Comparison of ENCODE assay signal across 1 cellular context in the genomic region with DNA sequence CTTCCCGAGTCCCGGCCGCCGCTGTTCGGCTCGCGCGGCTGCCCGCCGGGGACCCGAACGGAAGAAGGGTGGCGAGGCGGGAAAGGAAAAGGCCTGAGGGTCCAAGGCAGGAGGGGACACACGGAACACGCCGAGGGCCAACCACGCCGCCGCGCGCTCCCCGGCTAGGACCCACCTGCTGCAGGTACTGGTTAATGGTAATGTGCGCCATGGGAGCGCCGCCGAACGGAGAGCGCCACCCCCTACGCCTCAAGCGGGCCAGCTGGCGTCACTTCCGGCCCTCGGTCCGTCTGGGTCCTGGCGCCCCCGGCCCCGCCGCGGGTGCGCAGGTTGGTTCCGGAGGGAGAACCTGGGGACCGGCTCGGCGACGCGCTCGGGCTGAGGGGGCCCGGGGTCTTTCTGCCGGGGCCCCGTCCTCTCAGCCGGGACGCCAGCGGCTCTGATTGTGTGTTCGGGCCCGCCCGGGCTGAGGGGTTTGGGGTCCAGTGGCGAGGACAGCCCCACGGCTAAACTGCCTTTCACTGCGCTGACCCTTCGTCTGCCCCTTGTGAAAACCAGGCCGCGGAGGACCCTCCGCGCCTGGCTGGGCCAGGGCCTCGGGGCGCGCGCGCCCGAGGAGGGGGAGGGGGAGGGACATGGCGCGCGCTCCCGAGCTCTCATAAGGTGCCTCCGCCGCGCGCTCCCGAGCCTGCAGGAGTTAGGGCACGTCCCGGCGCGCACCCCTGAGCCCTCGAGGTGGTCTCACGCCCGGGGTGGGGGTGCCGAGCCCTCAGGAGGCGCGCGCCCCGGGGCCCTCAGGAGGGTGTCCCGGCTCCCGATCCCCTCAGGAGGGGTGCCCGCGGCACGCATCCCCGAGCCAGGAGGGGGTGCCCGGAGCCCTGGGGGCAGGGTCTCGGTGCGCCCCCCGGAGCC.
TF ChIP-seq lines count a peak whose summit lies in the region.

A gene (minus strand): TSS at position 246 of the 912 bp plus-strand sequence. CDS start 35 bp downstream, at position 211.

TF ChIP-seq in HepG2, 621 proteins besides CTCF, POLR2A, EP300 and RAD21 (continued from another document and continues in another):
- TF ChIP-seq ZNF329 (CRISPR knock-in tag; IDR thresholded peaks at IDR 0.05; ENCODE audit: low read depth) (no peak; the same call in 1 of the 2 replicates), ZFP90 (CRISPR knock-in tag; IDR thresholded peaks at IDR 0.05; ENCODE audit: borderline replicate concordance) (peak; percentile 38; the same call in 1 of the 2 replicates), CBX2 (IDR thresholded peaks at IDR 0.05; ENCODE audit: low read depth, low read length) (no peak), CBX2 (CRISPR knock-in tag; IDR thresholded peaks at IDR 0.05; ENCODE audit: low read depth) (no peak), RBFOX2 (IDR thresholded peaks at IDR 0.05; ENCODE audit: low read depth, low read length) (peak; percentile 97), SP5 (CRISPR knock-in tag; IDR thresholded peaks at IDR 0.05; ENCODE audit: borderline replicate concordance, low read depth) (peak; percentile 70), HNF4G (IDR thresholded peaks at IDR 0.05; ENCODE audit: borderline replicate concordance, low read depth, low read length) (peak; percentile 29; the same call in 1 of the 2 replicates), HNF4G (CRISPR knock-in tag; IDR thresholded peaks at IDR 0.05; ENCODE audit: borderline replicate concordance, low read depth) (peak; percentile 59; the same call in 1 of the 2 replicates), ZNF850 (CRISPR knock-in tag; conservative IDR thresholded peaks at IDR 0.05) (peak; percentile 85), SMARCE1 (IDR thresholded peaks at IDR 0.05; ENCODE audit: borderline replicate concordance) (no peak), U2AF2 (IDR thresholded peaks at IDR 0.05; ENCODE audit: low read depth, low read length) (no peak), GZF1 (CRISPR knock-in tag; IDR thresholded peaks at IDR 0.05) (no peak), PCBP1 (IDR thresholded peaks at IDR 0.05; ENCODE audit: borderline replicate concordance, low read depth, low read length) (no peak), ZNF777 (CRISPR knock-in tag; IDR thresholded peaks at IDR 0.05) (peak; percentile 76), ZNF672 (CRISPR knock-in tag; IDR thresholded peaks at IDR 0.05) (no peak), REPIN1 (CRISPR knock-in tag; IDR thresholded peaks at IDR 0.05; ENCODE audit: borderline replicate concordance, low read depth) (peak; percentile 77; the same call in 1 of the 2 replicates), ZNF121 (CRISPR knock-in tag; IDR thresholded peaks at IDR 0.05) (peak; percentile 68), ZBTB38 (CRISPR knock-in tag; IDR thresholded peaks at IDR 0.05) (peak; percentile 81; the same call in 1 of the 2 replicates), NAIF1 (CRISPR knock-in tag; IDR thresholded peaks at IDR 0.05; ENCODE audit: borderline replicate concordance) (peak; percentile 68; the same call in 1 of the 2 replicates), POLR2AphosphoS2 (IDR thresholded peaks at IDR 0.05; ENCODE audit: low read depth, low read length) (no peak), ZNF24 (IDR thresholded peaks at IDR 0.05) (no peak), SRSF4 (IDR thresholded peaks at IDR 0.05; ENCODE audit: low read depth, low read length, poor library complexity, severe bottlenecking) (no peak), ZNF660 (CRISPR knock-in tag; IDR thresholded peaks at IDR 0.05; ENCODE audit: borderline replicate concordance, low read depth) (0 out of 2 replicates have a peak, but pooled peaks have one; percentile 67)
- TF ChIP-seq, protein P1, sequence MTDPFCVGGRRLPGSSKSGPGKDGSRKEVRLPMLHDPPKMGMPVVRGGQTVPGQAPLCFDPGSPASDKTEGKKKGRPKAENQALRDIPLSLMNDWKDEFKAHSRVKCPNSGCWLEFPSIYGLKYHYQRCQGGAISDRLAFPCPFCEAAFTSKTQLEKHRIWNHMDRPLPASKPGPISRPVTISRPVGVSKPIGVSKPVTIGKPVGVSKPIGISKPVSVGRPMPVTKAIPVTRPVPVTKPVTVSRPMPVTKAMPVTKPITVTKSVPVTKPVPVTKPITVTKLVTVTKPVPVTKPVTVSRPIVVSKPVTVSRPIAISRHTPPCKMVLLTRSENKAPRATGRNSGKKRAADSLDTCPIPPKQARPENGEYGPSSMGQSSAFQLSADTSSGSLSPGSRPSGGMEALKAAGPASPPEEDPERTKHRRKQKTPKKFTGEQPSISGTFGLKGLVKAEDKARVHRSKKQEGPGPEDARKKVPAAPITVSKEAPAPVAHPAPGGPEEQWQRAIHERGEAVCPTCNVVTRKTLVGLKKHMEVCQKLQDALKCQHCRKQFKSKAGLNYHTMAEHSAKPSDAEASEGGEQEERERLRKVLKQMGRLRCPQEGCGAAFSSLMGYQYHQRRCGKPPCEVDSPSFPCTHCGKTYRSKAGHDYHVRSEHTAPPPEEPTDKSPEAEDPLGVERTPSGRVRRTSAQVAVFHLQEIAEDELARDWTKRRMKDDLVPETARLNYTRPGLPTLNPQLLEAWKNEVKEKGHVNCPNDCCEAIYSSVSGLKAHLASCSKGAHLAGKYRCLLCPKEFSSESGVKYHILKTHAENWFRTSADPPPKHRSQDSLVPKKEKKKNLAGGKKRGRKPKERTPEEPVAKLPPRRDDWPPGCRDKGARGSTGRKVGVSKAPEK (CRISPR knock-in tag; IDR thresholded peaks at IDR 0.05; ENCODE audit: borderline replicate concordance): peak; percentile 30; the same call in 1 of the 2 replicates
- TF ChIP-seq, protein P2, sequence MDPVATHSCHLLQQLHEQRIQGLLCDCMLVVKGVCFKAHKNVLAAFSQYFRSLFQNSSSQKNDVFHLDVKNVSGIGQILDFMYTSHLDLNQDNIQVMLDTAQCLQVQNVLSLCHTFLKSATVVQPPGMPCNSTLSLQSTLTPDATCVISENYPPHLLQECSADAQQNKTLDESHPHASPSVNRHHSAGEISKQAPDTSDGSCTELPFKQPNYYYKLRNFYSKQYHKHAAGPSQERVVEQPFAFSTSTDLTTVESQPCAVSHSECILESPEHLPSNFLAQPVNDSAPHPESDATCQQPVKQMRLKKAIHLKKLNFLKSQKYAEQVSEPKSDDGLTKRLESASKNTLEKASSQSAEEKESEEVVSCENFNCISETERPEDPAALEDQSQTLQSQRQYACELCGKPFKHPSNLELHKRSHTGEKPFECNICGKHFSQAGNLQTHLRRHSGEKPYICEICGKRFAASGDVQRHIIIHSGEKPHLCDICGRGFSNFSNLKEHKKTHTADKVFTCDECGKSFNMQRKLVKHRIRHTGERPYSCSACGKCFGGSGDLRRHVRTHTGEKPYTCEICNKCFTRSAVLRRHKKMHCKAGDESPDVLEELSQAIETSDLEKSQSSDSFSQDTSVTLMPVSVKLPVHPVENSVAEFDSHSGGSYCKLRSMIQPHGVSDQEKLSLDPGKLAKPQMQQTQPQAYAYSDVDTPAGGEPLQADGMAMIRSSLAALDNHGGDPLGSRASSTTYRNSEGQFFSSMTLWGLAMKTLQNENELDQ (CRISPR knock-in tag; IDR thresholded peaks at IDR 0.05; ENCODE audit: borderline replicate concordance): 0 out of 2 replicates have a peak, but pooled peaks have one; percentile 49
- TF ChIP-seq, protein P3, sequence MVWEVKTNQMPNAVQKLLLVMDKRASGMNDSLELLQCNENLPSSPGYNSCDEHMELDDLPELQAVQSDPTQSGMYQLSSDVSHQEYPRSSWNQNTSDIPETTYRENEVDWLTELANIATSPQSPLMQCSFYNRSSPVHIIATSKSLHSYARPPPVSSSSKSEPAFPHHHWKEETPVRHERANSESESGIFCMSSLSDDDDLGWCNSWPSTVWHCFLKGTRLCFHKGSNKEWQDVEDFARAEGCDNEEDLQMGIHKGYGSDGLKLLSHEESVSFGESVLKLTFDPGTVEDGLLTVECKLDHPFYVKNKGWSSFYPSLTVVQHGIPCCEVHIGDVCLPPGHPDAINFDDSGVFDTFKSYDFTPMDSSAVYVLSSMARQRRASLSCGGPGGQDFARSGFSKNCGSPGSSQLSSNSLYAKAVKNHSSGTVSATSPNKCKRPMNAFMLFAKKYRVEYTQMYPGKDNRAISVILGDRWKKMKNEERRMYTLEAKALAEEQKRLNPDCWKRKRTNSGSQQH (CRISPR knock-in tag; IDR thresholded peaks at IDR 0.05; ENCODE audit: low read depth): peak; percentile 92
- TF ChIP-seq, protein P4, sequence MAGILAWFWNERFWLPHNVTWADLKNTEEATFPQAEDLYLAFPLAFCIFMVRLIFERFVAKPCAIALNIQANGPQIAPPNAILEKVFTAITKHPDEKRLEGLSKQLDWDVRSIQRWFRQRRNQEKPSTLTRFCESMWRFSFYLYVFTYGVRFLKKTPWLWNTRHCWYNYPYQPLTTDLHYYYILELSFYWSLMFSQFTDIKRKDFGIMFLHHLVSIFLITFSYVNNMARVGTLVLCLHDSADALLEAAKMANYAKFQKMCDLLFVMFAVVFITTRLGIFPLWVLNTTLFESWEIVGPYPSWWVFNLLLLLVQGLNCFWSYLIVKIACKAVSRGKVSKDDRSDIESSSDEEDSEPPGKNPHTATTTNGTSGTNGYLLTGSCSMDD (CRISPR knock-in tag; IDR thresholded peaks at IDR 0.05): no peak
- TF ChIP-seq, protein P5, sequence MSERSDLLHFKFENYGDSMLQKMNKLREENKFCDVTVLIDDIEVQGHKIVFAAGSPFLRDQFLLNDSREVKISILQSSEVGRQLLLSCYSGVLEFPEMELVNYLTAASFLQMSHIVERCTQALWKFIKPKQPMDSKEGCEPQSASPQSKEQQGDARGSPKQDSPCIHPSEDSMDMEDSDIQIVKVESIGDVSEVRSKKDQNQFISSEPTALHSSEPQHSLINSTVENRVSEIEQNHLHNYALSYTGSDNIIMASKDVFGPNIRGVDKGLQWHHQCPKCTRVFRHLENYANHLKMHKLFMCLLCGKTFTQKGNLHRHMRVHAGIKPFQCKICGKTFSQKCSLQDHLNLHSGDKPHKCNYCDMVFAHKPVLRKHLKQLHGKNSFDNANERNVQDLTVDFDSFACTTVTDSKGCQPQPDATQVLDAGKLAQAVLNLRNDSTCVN (CRISPR knock-in tag; IDR thresholded peaks at IDR 0.05; ENCODE audit: borderline replicate concordance): peak; percentile 76; the same call in 1 of the 2 replicates
- TF ChIP-seq, protein P6, sequence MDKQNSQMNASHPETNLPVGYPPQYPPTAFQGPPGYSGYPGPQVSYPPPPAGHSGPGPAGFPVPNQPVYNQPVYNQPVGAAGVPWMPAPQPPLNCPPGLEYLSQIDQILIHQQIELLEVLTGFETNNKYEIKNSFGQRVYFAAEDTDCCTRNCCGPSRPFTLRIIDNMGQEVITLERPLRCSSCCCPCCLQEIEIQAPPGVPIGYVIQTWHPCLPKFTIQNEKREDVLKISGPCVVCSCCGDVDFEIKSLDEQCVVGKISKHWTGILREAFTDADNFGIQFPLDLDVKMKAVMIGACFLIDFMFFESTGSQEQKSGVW (CRISPR knock-in tag; IDR thresholded peaks at IDR 0.05; ENCODE audit: borderline replicate concordance): no peak
- TF ChIP-seq, protein P7, sequence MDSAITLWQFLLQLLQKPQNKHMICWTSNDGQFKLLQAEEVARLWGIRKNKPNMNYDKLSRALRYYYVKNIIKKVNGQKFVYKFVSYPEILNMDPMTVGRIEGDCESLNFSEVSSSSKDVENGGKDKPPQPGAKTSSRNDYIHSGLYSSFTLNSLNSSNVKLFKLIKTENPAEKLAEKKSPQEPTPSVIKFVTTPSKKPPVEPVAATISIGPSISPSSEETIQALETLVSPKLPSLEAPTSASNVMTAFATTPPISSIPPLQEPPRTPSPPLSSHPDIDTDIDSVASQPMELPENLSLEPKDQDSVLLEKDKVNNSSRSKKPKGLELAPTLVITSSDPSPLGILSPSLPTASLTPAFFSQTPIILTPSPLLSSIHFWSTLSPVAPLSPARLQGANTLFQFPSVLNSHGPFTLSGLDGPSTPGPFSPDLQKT (CRISPR knock-in tag; IDR thresholded peaks at IDR 0.05; ENCODE audit: borderline replicate concordance): no peak
- TF ChIP-seq, protein P8, sequence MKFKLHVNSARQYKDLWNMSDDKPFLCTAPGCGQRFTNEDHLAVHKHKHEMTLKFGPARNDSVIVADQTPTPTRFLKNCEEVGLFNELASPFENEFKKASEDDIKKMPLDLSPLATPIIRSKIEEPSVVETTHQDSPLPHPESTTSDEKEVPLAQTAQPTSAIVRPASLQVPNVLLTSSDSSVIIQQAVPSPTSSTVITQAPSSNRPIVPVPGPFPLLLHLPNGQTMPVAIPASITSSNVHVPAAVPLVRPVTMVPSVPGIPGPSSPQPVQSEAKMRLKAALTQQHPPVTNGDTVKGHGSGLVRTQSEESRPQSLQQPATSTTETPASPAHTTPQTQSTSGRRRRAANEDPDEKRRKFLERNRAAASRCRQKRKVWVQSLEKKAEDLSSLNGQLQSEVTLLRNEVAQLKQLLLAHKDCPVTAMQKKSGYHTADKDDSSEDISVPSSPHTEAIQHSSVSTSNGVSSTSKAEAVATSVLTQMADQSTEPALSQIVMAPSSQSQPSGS (CRISPR knock-in tag; IDR thresholded peaks at IDR 0.05): peak; percentile 92
- TF ChIP-seq, protein P9, sequence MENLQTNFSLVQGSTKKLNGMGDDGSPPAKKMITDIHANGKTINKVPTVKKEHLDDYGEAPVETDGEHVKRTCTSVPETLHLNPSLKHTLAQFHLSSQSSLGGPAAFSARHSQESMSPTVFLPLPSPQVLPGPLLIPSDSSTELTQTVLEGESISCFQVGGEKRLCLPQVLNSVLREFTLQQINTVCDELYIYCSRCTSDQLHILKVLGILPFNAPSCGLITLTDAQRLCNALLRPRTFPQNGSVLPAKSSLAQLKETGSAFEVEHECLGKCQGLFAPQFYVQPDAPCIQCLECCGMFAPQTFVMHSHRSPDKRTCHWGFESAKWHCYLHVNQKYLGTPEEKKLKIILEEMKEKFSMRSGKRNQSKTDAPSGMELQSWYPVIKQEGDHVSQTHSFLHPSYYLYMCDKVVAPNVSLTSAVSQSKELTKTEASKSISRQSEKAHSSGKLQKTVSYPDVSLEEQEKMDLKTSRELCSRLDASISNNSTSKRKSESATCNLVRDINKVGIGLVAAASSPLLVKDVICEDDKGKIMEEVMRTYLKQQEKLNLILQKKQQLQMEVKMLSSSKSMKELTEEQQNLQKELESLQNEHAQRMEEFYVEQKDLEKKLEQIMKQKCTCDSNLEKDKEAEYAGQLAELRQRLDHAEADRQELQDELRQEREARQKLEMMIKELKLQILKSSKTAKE (CRISPR knock-in tag; IDR thresholded peaks at IDR 0.05; ENCODE audit: borderline replicate concordance): no peak
